24 cellular contexts compared by ENCODE assay signal in the genomic region with DNA sequence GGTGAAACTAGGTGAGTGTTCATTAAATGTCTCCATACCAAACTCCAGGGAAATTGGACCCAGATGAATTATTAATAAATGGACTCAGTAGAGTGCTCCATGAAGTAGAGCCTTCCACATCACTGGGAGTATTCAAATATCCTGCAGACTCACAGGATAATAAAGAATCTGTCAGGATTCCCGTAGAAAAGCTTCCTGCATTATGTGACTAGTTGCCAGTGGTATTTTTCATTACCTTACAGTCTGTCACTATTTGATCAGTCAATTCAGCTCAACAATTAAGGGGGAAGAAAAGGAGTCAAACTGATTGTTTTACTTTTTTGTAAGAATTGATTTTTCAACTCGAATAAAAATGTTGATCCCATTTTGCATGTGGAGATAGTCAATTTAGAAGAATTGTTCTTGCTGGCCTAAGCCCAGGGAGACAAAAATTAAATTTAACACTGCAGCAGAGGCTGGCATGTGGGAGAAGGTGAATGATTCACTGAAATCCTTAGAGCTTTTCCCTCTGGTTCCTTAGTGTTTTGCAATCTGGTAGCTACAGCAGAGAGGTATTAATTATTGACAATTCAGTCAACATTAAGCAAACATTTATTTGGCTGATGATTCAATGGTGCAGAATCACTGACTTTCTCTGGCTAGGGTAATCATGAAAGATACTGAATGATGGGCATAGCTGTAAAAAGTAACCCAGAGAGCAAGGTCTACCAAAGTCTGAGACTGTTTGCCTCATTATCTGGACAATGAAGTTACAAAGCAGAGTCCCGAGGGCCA.
A peak's percentile ranks its signal among the peaks of the same experiment; 100 is the strongest.
DNase-seq lines count a peak whose midpoint lies in the region; ATAC-seq and TF ChIP-seq lines count a peak whose summit lies in the region.
"Had no signal": no experiment of that assay in that cellular context is flagged by ENCODE, and none has a peak within 500 bp of the region (broad histone marks: within the 10 kb centered on the region; RNA-seq: fewer than 3 reads in every experiment).

No MANE protein-coding gene starts in this region.

- POLR2A ChIA-PET in MCF 10A (lab: Yijun Ruan, JAX) (interaction anchor here (1.6 kb wide), 1 partner anchor 9 kb away, joined by 5 read pairs; no protein-coding TSS in a partner anchor), OCI-LY7 (lab: Charles Lee) (no interaction called here)

- H3K79me2 ChIP-seq in Karpas-422 (ENCODE audit: low read length) (no peaks in the 10 kb centered on the region), OCI-LY7 (ENCODE audit: insufficient read depth, low read depth, low read length) (no peaks in the 10 kb centered on the region)

- H3K9ac ChIP-seq in Karpas-422 (ENCODE audit: low read length) = no peak overlapping the region

- no peak overlapping the region for H3K27ac Mint-ChIP-seq in MCF 10A (ENCODE audit: low read depth, unreplicated experiment)

- intact Hi-C loops in mucosa of descending colon (cut with DNase I, micrococcal nuclease) (no loop called here), MCF 10A (cut with micrococcal nuclease) (no loop called here), OCI-LY7 (cut with micrococcal nuclease; ENCODE audit: unreplicated experiment) (no loop called here)

- H3K9me2 ChIP-seq in Karpas-422 (replicated peaks; ENCODE audit: insufficient read depth, low read length) = no peaks in the 10 kb centered on the region
- no peaks in the 10 kb centered on the region for H3K9me2 ChIP-seq in OCI-LY7 (ENCODE audit: insufficient read depth, low read length)

- BruUV-seq in MCF 10A (replicated peaks; lab: Mats Ljungman, UMichigan) (no TSS peak), OCI-LY7 (replicated peaks; lab: Mats Ljungman, UMichigan) (no TSS peak)

- ATAC-seq in mucosa of descending colon = peak; percentile 48
- ATAC-seq: gastrocnemius medialis, right cardiac atrium had no signal

- in situ Hi-C loops in ACHN (cut with HindIII; ENCODE audit: low pct_ligation_motif_present, low pct_unique_long_range_greater_than_20kb, low sequenced_read_pairs) = no loop called here

- DNase-seq in ACHN (peak; percentile 85), NCI-H446 treated with DMSO at 0.1 percent for 48 hours (lab: John Stamatoyannopoulos, UW) (peak; percentile 36), foreskin fibroblast (peak; percentile 16 to 59), mucosa of descending colon (no peak), MCF 10A (ENCODE audit: unreplicated experiment) (no peak), Karpas-422 (no peak), OCI-LY7 (ENCODE audit: low spot score) (no peak)
- DNase-seq in activated CD4-positive, alpha-beta T cell treated with anti-CD3 and anti-CD28 coated beads for 48 hours = no peak
- DNase-seq: activated CD4-positive, alpha-beta T cell treated with anti-CD3 and anti-CD28 coated beads, Interleukin-2, amount 50 U/mL, for 4 hours; activated gamma-delta T cell treated with Interleukin-2 at 50 U/mL for 16 hours; adrenal gland; gastrocnemius medialis; GDM1; GOT3; left ventricle myocardium inferior; NCI-H1048; NCI-H187 treated with DMSO at 0.1 percent for 48 hours; Peyer's patch; right cardiac atrium; T-helper 2 cell; WERI-Rb-1 had no signal

- H3K4me2 ChIP-seq in Karpas-422 (ENCODE audit: low read depth, low read length, poor library complexity, severe bottlenecking) (no peak overlapping the region), OCI-LY7 (ENCODE audit: low read length) (no peak overlapping the region)

- H3K36me3 Mint-ChIP-seq in MCF 10A (ENCODE audit: insufficient read depth, unreplicated experiment) = no peaks in the 10 kb centered on the region

- no peaks in the 10 kb centered on the region for H3K9me3 Mint-ChIP-seq in MCF 10A (ENCODE audit: unreplicated experiment)

- H3K27ac ChIP-seq in Karpas-422 (ENCODE audit: low read length) (no peak overlapping the region), OCI-LY7 (ENCODE audit: low read depth, low read length, poor library complexity, severe bottlenecking) (no peak overlapping the region)
- H3K27ac ChIP-seq: adrenal gland, breast epithelium, C4-2B, gastrocnemius medialis, left ventricle myocardium inferior, suprapubic skin, WERI-Rb-1 had no signal

- CTCF ChIA-PET in MCF 10A (lab: Yijun Ruan, JAX) = no interaction called here
- CTCF ChIA-PET in OCI-LY7 (lab: Charles Lee; ENCODE audit: unreplicated experiment) = no interaction called here

- H2AFZ ChIP-seq in Karpas-422 (ENCODE audit: low read length) (no peak overlapping the region), OCI-LY7 (ENCODE audit: low read length) (no peak overlapping the region)

- no peaks in the 10 kb centered on the region for H3K4me1 Mint-ChIP-seq in MCF 10A (ENCODE audit: insufficient read depth, unreplicated experiment)

- H3K4me3 ChIP-seq in foreskin fibroblast (ENCODE audit: low read depth in 1 of 2, low read length in 2 of 2) = no peak overlapping the region
- H3K4me3 ChIP-seq in mucosa of descending colon = no peak overlapping the region
- no peak overlapping the region for H3K4me3 ChIP-seq in Karpas-422 (ENCODE audit: low read length)
- no peak overlapping the region for H3K4me3 ChIP-seq in OCI-LY7 (ENCODE audit: low read depth, low read length, poor library complexity, severe bottlenecking)
- H3K4me3 ChIP-seq: adrenal gland, breast epithelium, gastrocnemius medialis, left ventricle myocardium inferior, Peyer's patch, suprapubic skin had no signal

- H3K36me3 ChIP-seq in mucosa of descending colon (ENCODE audit: low read depth) = no peaks in the 10 kb centered on the region
- H3K36me3 ChIP-seq in Karpas-422 (ENCODE audit: insufficient read depth, low read length) = no peaks in the 10 kb centered on the region
- H3K36me3 ChIP-seq in OCI-LY7 (ENCODE audit: insufficient read depth, low read length) = no peaks in the 10 kb centered on the region
- H3K36me3 ChIP-seq: adrenal gland, breast epithelium, gastrocnemius medialis, left ventricle myocardium inferior, Peyer's patch, suprapubic skin, WERI-Rb-1 had no signal

- H3K4me3 Mint-ChIP-seq in MCF 10A (ENCODE audit: unreplicated experiment) = no peak overlapping the region

- TF ChIP-seq CTCF in foreskin fibroblast (IDR thresholded peaks at IDR 0.05; ENCODE audit: low read depth, low read length) (no peak), mucosa of descending colon (IDR thresholded peaks at IDR 0.05) (no peak), MCF 10A (IDR thresholded peaks at IDR 0.05; ENCODE audit: unreplicated experiment) (no peak), OCI-LY7 (conservative IDR thresholded peaks at IDR 0.05; ENCODE audit: low read length) (no peak)

- H4K20me1 ChIP-seq in Karpas-422 (ENCODE audit: insufficient read depth, low read depth, low read length) (no peaks in the 10 kb centered on the region), OCI-LY7 (ENCODE audit: insufficient read depth, low read length) (no peaks in the 10 kb centered on the region)

- no peaks in the 10 kb centered on the region for H3K27me3 Mint-ChIP-seq in MCF 10A (ENCODE audit: insufficient read depth, unreplicated experiment)

- no peaks in the 10 kb centered on the region for H3K27me3 ChIP-seq in Karpas-422 (ENCODE audit: low read length)
- H3K27me3 ChIP-seq: adrenal gland, breast epithelium, gastrocnemius medialis, Peyer's patch, suprapubic skin had no signal

- H3K4me1 ChIP-seq in mucosa of descending colon (ENCODE audit: low read depth) (peaks cover 9% of the 10 kb centered on the region), Karpas-422 (ENCODE audit: low read length) (no peaks in the 10 kb centered on the region), OCI-LY7 (ENCODE audit: insufficient read depth, low read length, poor library complexity, severe bottlenecking) (no peaks in the 10 kb centered on the region)
- H3K4me1 ChIP-seq: adrenal gland, breast epithelium, gastrocnemius medialis, left ventricle myocardium inferior, suprapubic skin had no signal

- H3K9me3 ChIP-seq in mucosa of descending colon (no peaks in the 10 kb centered on the region), Karpas-422 (ENCODE audit: low read length) (no peaks in the 10 kb centered on the region), OCI-LY7 (ENCODE audit: low read length) (no peaks in the 10 kb centered on the region)
- H3K9me3 ChIP-seq: adrenal gland, breast epithelium, gastrocnemius medialis, Peyer's patch, suprapubic skin had no signal

Comparison
In these comparisons a context has a peak if more than half of its experiments do, and no peak if none do; other contexts are left out.
1. DNase-seq: peak in ACHN (single experiment), NCI-H446 treated with DMSO at 0.1 percent for 48 hours (single experiment) and foreskin fibroblast (2 of 2); none in mucosa of descending colon (0 of 3), MCF 10A (single experiment), Karpas-422 (single experiment), activated CD4-positive, alpha-beta T cell treated with anti-CD3 and anti-CD28 coated beads for 48 hours (single experiment) and OCI-LY7 (single experiment).